In genomic region chr2:160269803-160270570, GRCh38 we compare ENCODE assay signal across 1 cellular context.
TF ChIP-seq lines count a peak whose summit lies in the region.

No MANE protein-coding gene starts in this region.

TF ChIP-seq in K562, 482 proteins besides CTCF, POLR2A, EP300 and RAD21 (continued from another document and continues in another):
- TF ChIP-seq RERE (CRISPR knock-in tag; IDR thresholded peaks at IDR 0.05; ENCODE audit: borderline replicate concordance) (no peak), GTF2E2 (tag; IDR thresholded peaks at IDR 0.05) (no peak), RBFOX2 (IDR thresholded peaks at IDR 0.05; ENCODE audit: low read depth, low read length) (peak; percentile 38; the same call in 1 of the 2 replicates), ASH1L (IDR thresholded peaks at IDR 0.05; ENCODE audit: borderline replicate concordance, low read depth, partially characterized antibody) (no peak), MXI1 (IDR thresholded peaks at IDR 0.05; ENCODE audit: low read depth, low read length) (no peak), PTBP1 (IDR thresholded peaks at IDR 0.05; ENCODE audit: low read depth, low read length) (no peak), SRSF3 (IDR thresholded peaks at IDR 0.05; ENCODE audit: insufficient read depth, low read length) (no peak), ZNF785 (CRISPR knock-in tag; IDR thresholded peaks at IDR 0.05) (no peak), RHOXF2B (CRISPR knock-in tag; conservative IDR thresholded peaks at IDR 0.05) (no peak), E2F6 (IDR thresholded peaks at IDR 0.05; ENCODE audit: borderline replicate concordance in 1 of 2, extremely low read depth in 1 of 2, insufficient read depth in 1 of 2, insufficient read length in 1 of 2, low read depth in 1 of 2, low read length in 1 of 2, poor library complexity in 1 of 2, severe bottlenecking in 1 of 2) (peak; percentile 54 to 91), MAFG (tag; conservative IDR thresholded peaks at IDR 0.05) (no peak), TCFL5 (CRISPR knock-in tag; conservative IDR thresholded peaks at IDR 0.05) (no peak), BRCA1 (IDR thresholded peaks at IDR 0.05) (no peak), BRCA1 (CRISPR knock-in tag; IDR thresholded peaks at IDR 0.05) (no peak), ZKSCAN3 (CRISPR knock-in tag; IDR thresholded peaks at IDR 0.05) (no peak), FOXO4 (CRISPR knock-in tag; IDR thresholded peaks at IDR 0.05) (no peak), MAZ (CRISPR knock-in tag; conservative IDR thresholded peaks at IDR 0.05 in 1 of 2, IDR thresholded peaks at IDR 0.05 in 1 of 2) (peak; percentile 76 to 78; a peak in 3 of 4 replicates), STAG1 (CRISPR knock-in tag; IDR thresholded peaks at IDR 0.05; ENCODE audit: borderline replicate concordance) (no peak), CXXC5 (CRISPR knock-in tag; IDR thresholded peaks at IDR 0.05) (peak; percentile 41; the same call in 1 of the 2 replicates), ETS2 (tag; IDR thresholded peaks at IDR 0.05; ENCODE audit: borderline replicate concordance, poor library complexity, severe bottlenecking) (no peak), ZNF717 (CRISPR knock-in tag; IDR thresholded peaks at IDR 0.05) (no peak), ZNF354B (CRISPR knock-in tag; IDR thresholded peaks at IDR 0.05) (no peak), ZNF274 (IDR thresholded peaks at IDR 0.05; ENCODE audit: borderline replicate concordance, low read depth, low read length) (no peak), ILF3 (IDR thresholded peaks at IDR 0.05; ENCODE audit: borderline replicate concordance) (no peak), NONO (IDR thresholded peaks at IDR 0.05; ENCODE audit: low read depth in 2 of 2, low read length in 1 of 2) (no peak), ZSCAN29 (IDR thresholded peaks at IDR 0.05) (no peak), ZNF224 (CRISPR knock-in tag; IDR thresholded peaks at IDR 0.05) (no peak), NUFIP1 (IDR thresholded peaks at IDR 0.05; ENCODE audit: partially characterized antibody) (no peak), SMAD3 (CRISPR knock-in tag; conservative IDR thresholded peaks at IDR 0.05) (no peak), MCM5 (IDR thresholded peaks at IDR 0.05; ENCODE audit: low read depth) (no peak), FOXK1 (CRISPR knock-in tag; IDR thresholded peaks at IDR 0.05; ENCODE audit: borderline replicate concordance) (no peak), ZNF79 (CRISPR knock-in tag; IDR thresholded peaks at IDR 0.05; ENCODE audit: low read depth) (no peak), LARP7 (IDR thresholded peaks at IDR 0.05) (no peak), PTTG1 (tag; IDR thresholded peaks at IDR 0.05; ENCODE audit: low read depth) (no peak), ZNF140 (CRISPR knock-in tag; IDR thresholded peaks at IDR 0.05) (no peak), PHF20 (IDR thresholded peaks at IDR 0.05; ENCODE audit: partially characterized antibody) (no peak), BCL6 (CRISPR knock-in tag; IDR thresholded peaks at IDR 0.05) (no peak), ZFP1 (CRISPR knock-in tag; IDR thresholded peaks at IDR 0.05) (no peak), MTA1 (IDR thresholded peaks at IDR 0.05; ENCODE audit: borderline replicate concordance) (no peak), CREB1 (IDR thresholded peaks at IDR 0.05) (no peak), CREB1 (CRISPR knock-in tag; IDR thresholded peaks at IDR 0.05) (peak; percentile 37; the same call in 1 of the 2 replicates)
- TF ChIP-seq, protein P1, sequence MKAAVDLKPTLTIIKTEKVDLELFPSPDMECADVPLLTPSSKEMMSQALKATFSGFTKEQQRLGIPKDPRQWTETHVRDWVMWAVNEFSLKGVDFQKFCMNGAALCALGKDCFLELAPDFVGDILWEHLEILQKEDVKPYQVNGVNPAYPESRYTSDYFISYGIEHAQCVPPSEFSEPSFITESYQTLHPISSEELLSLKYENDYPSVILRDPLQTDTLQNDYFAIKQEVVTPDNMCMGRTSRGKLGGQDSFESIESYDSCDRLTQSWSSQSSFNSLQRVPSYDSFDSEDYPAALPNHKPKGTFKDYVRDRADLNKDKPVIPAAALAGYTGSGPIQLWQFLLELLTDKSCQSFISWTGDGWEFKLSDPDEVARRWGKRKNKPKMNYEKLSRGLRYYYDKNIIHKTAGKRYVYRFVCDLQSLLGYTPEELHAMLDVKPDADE (conservative IDR thresholded peaks at IDR 0.05; ENCODE audit: control insufficient read depth, low read depth, low read length) = no peak
- TF ChIP-seq, protein P2, sequence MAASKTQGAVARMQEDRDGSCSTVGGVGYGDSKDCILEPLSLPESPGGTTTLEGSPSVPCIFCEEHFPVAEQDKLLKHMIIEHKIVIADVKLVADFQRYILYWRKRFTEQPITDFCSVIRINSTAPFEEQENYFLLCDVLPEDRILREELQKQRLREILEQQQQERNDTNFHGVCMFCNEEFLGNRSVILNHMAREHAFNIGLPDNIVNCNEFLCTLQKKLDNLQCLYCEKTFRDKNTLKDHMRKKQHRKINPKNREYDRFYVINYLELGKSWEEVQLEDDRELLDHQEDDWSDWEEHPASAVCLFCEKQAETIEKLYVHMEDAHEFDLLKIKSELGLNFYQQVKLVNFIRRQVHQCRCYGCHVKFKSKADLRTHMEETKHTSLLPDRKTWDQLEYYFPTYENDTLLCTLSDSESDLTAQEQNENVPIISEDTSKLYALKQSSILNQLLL (CRISPR knock-in tag; IDR thresholded peaks at IDR 0.05; ENCODE audit: borderline replicate concordance) = no peak
- TF ChIP-seq, protein P3, sequence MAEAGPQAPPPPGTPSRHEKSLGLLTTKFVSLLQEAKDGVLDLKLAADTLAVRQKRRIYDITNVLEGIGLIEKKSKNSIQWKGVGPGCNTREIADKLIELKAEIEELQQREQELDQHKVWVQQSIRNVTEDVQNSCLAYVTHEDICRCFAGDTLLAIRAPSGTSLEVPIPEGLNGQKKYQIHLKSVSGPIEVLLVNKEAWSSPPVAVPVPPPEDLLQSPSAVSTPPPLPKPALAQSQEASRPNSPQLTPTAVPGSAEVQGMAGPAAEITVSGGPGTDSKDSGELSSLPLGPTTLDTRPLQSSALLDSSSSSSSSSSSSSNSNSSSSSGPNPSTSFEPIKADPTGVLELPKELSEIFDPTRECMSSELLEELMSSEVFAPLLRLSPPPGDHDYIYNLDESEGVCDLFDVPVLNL (CRISPR knock-in tag; IDR thresholded peaks at IDR 0.05; ENCODE audit: low read depth) = no peak
- TF ChIP-seq, protein P4, sequence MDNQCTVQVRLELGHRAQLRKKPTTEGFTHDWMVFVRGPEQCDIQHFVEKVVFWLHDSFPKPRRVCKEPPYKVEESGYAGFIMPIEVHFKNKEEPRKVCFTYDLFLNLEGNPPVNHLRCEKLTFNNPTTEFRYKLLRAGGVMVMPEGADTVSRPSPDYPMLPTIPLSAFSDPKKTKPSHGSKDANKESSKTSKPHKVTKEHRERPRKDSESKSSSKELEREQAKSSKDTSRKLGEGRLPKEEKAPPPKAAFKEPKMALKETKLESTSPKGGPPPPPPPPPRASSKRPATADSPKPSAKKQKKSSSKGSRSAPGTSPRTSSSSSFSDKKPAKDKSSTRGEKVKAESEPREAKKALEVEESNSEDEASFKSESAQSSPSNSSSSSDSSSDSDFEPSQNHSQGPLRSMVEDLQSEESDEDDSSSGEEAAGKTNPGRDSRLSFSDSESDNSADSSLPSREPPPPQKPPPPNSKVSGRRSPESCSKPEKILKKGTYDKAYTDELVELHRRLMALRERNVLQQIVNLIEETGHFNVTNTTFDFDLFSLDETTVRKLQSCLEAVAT (IDR thresholded peaks at IDR 0.05) = no peak
